ENCODE assay signal across 16 cellular contexts in genomic region chr9:13444272-13444608, GRCh38.
DNase-seq lines count a peak whose midpoint lies in the region; ATAC-seq and TF ChIP-seq lines count a peak whose summit lies in the region.
"Had no signal": no experiment of that assay in that cellular context is flagged by ENCODE, and none has a peak within 500 bp of the region (broad histone marks: within the 10 kb centered on the region; RNA-seq: fewer than 3 reads in every experiment).

No MANE protein-coding gene starts in this region.

- TF ChIP-seq CTCF in prostate gland (IDR thresholded peaks at IDR 0.05), result no peak

- peak overlapping the region; percentile 70 for H2AFZ ChIP-seq in ACC112 (ENCODE audit: low read length, unreplicated experiment)

- WGBS in prostate gland, result 75% methylated on average over 5 of the region's 5 CpGs

- DNase-seq in NCI-H1694 treated with DMSO at 0.1 percent for 48 hours (lab: John Stamatoyannopoulos, UW) (peak; percentile 62), pons (ENCODE audit: low spot score) (peak; percentile 60), prostate gland (ENCODE audit: low spot score) (no peak), SW 1271 (lab: John Stamatoyannopoulos, UW) (no peak), globus pallidus (ENCODE audit: low spot score) (no peak)
- DNase-seq: activated CD4-positive, alpha-beta T cell treated with anti-CD3 and anti-CD28 coated beads, Interleukin-2, amount 10 ng/mL, durations not matched to agents 24 days and 14 days; activated naive CD4-positive, alpha-beta T cell treated with anti-CD3 and anti-CD28 coated beads for 36 hours; NCI-H2227 treated with DMSO at 0.1 percent for 48 hours; stimulated activated naive CD8-positive, alpha-beta T cell treated with anti-CD3 and anti-CD28 coated beads, Interleukin-15, Interleukin-2, amounts not matched to agents 100 U/mL and 50 U/mL, for 24 hours had no signal

- no peak for ATAC-seq in GM21515 (IDR thresholded peaks at IDR 0.05; ENCODE audit: unreplicated experiment)
- ATAC-seq: GM12878; K562; left lobe of liver; SK-N-SH treated with all-trans-retinoic acid at 6 μM for 48 hours; stimulated activated naive CD8-positive, alpha-beta T cell treated with anti-CD3 and anti-CD28 coated beads, Interleukin-15, Interleukin-2, amounts not matched to agents 100 U/mL and 50 U/mL, for 24 hours had no signal

- H3K79me2 ChIP-seq in ACC112 (ENCODE audit: control insufficient read depth, insufficient read depth, low read length, unreplicated experiment), result no peaks in the 10 kb centered on the region

- intact Hi-C loops in prostate gland (cut with DNase I), result loop anchor here (10.0 kb wide), 1 partner anchor 241 kb away; no protein-coding TSS in a partner anchor

- H3K36me3 ChIP-seq in ACC112 (ENCODE audit: insufficient read depth, low read length) (no peaks in the 10 kb centered on the region), prostate gland (no peaks in the 10 kb centered on the region)

- H3K4me3 ChIP-seq in ACC112 (ENCODE audit: low read depth, low read length), result peak overlapping the region; percentile 61
- H3K4me3 ChIP-seq in prostate gland, result no peak overlapping the region
- H3K4me3 ChIP-seq: GM12878, K562 had no signal

- no peak overlapping the region for H3K27ac ChIP-seq in ACC112 (ENCODE audit: low read depth, low read length)
- H3K27ac ChIP-seq in cingulate gyrus (ENCODE audit: low read depth, low read length), result peak overlapping the region; percentile 85
- H3K27ac ChIP-seq in prostate gland, result no peak overlapping the region

- H3K9me3 ChIP-seq in prostate gland, result no peaks in the 10 kb centered on the region

- H3K27me3 ChIP-seq in ACC112 (ENCODE audit: insufficient read depth, low read length) (no peaks in the 10 kb centered on the region), prostate gland (replicated peaks; ENCODE audit: insufficient read depth) (no peaks in the 10 kb centered on the region)

- H3K4me1 ChIP-seq in ACC112 (ENCODE audit: control insufficient read depth, insufficient read depth, low read length, unreplicated experiment) (peaks cover 10% of the 10 kb centered on the region), prostate gland (replicated peaks) (no peaks in the 10 kb centered on the region)

- TF ChIP-seq POLR2A in prostate gland (IDR thresholded peaks at IDR 0.05), result no peak

Comparison
In these comparisons a context has a peak if more than half of its experiments do, and no peak if none do; other contexts are left out.
1. DNase-seq: peak in NCI-H1694 treated with DMSO at 0.1 percent for 48 hours (single experiment) and pons (single experiment); none in prostate gland (single experiment), SW 1271 (0 of 2) and globus pallidus (single experiment).